ENCODE assay signal across 22 cellular contexts in the genomic region with DNA sequence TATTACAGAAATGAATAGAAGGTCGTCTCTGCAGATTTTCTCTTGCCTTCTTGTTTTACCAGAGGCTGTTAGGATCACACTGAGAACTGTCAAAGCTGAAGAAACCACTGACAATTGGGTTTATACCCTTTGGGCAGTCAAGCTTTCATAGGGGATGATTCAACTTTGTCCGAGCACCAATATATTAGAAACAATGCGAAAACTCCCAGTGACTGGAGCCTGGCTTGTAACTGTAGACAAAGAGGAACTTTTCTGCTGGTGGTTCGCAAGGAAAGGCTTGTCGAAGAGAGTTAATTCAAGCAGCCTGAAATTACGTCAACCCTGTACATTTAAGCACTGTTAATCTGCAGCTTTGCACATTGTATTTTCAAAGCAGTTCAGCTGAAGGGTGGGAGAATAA.
DNase-seq lines count a peak whose midpoint lies in the region; ATAC-seq and TF ChIP-seq lines count a peak whose summit lies in the region.
"Had no signal": no experiment of that assay in that cellular context is flagged by ENCODE, and none has a peak within 500 bp of the region (broad histone marks: within the 10 kb centered on the region; RNA-seq: fewer than 3 reads in every experiment).

No MANE protein-coding gene starts in this region.

- H3K27ac Mint-ChIP-seq in T-cell, result no peak overlapping the region
- H3K27ac Mint-ChIP-seq: activated CD4-positive, alpha-beta T cell treated with anti-CD3 and anti-CD28 coated beads, Interleukin-2, amount 10 ng/mL, durations not matched to agents 7 days and 5 days; activated naive CD8-positive, alpha-beta T cell treated with anti-CD3 and anti-CD28 coated beads, Interleukin-2, amount 10 ng/mL, durations not matched to agents 7 days and 5 days had no signal

- H3K9ac ChIP-seq in smooth muscle cell (ENCODE audit: low read depth), result no peak overlapping the region
- H3K9ac ChIP-seq: GM23248 had no signal

- H3K27me3 Mint-ChIP-seq in T-cell, result no peaks in the 10 kb centered on the region
- H3K27me3 Mint-ChIP-seq: activated CD4-positive, alpha-beta T cell treated with anti-CD3 and anti-CD28 coated beads, Interleukin-2, amount 10 ng/mL, durations not matched to agents 7 days and 5 days; activated naive CD8-positive, alpha-beta T cell treated with anti-CD3 and anti-CD28 coated beads, Interleukin-2, amount 10 ng/mL, durations not matched to agents 7 days and 5 days had no signal

- CTCF ChIA-PET in T-cell (lab: Charles Lee), result no interaction called here

- POLR2A ChIA-PET in T-cell (lab: Charles Lee), result no interaction called here

- H3K4me3 ChIP-seq in choroid plexus epithelial cell (ENCODE audit: low read depth, low read length) (no peak overlapping the region), smooth muscle cell (peak overlapping the region; percentile 20)
- H3K4me3 ChIP-seq: esophagus muscularis mucosa, GM23248, left ventricle myocardium inferior, uterus had no signal

- peaks cover 28% of the 10 kb centered on the region for H3K4me1 ChIP-seq in smooth muscle cell (ENCODE audit: low read depth)
- H3K4me1 ChIP-seq: left ventricle myocardium inferior, uterus had no signal

- H3K79me2 ChIP-seq in smooth muscle cell (ENCODE audit: low read depth), result no peaks in the 10 kb centered on the region

- H3K4me2 ChIP-seq in smooth muscle cell, result peak overlapping the region; percentile 72

- no peaks in the 10 kb centered on the region for H3F3A ChIP-seq in smooth muscle cell (ENCODE audit: low read depth)

- H3K4me1 Mint-ChIP-seq in T-cell, result no peaks in the 10 kb centered on the region
- H3K4me1 Mint-ChIP-seq: activated CD4-positive, alpha-beta T cell treated with anti-CD3 and anti-CD28 coated beads, Interleukin-2, amount 10 ng/mL, durations not matched to agents 7 days and 5 days; activated naive CD8-positive, alpha-beta T cell treated with anti-CD3 and anti-CD28 coated beads, Interleukin-2, amount 10 ng/mL, durations not matched to agents 7 days and 5 days had no signal

- H3K4me3 Mint-ChIP-seq in T-cell, result no peak overlapping the region
- H3K4me3 Mint-ChIP-seq: activated CD4-positive, alpha-beta T cell treated with anti-CD3 and anti-CD28 coated beads, Interleukin-2, amount 10 ng/mL, durations not matched to agents 7 days and 5 days; activated naive CD8-positive, alpha-beta T cell treated with anti-CD3 and anti-CD28 coated beads, Interleukin-2, amount 10 ng/mL, durations not matched to agents 7 days and 5 days had no signal

- H3K36me3 ChIP-seq in smooth muscle cell (ENCODE audit: low read depth), result no peaks in the 10 kb centered on the region
- H3K36me3 ChIP-seq: esophagus muscularis mucosa, left ventricle myocardium inferior, uterus had no signal

- no peaks in the 10 kb centered on the region for H4K20me1 ChIP-seq in smooth muscle cell (ENCODE audit: low read depth)

- H3K27me3 ChIP-seq in smooth muscle cell (ENCODE audit: low read depth), result no peaks in the 10 kb centered on the region
- H3K27me3 ChIP-seq: esophagus muscularis mucosa, uterus had no signal

- no peaks in the 10 kb centered on the region for H3K9me3 ChIP-seq in smooth muscle cell (replicated peaks; ENCODE audit: low read depth)
- H3K9me3 ChIP-seq: esophagus muscularis mucosa, left ventricle myocardium inferior, uterus had no signal

- ATAC-seq in T-cell (replicated peaks in 1 of 4), result no peak

- H3K9me3 Mint-ChIP-seq in T-cell, result peaks cover 3 to 17% (median 11%) of the 10 kb centered on the region in 3 donors

- no peaks in the 10 kb centered on the region for H3K36me3 Mint-ChIP-seq in T-cell
- H3K36me3 Mint-ChIP-seq: activated naive CD8-positive, alpha-beta T cell treated with anti-CD3 and anti-CD28 coated beads, Interleukin-2, amount 10 ng/mL, durations not matched to agents 7 days and 5 days had no signal

- 35% methylated on average over 6 of the region's 6 CpGs for WGBS in smooth muscle cell (ENCODE audit: low lambda C conversion rate)

- DNase-seq in NCI-H82 (lab: John Stamatoyannopoulos, UW), result peak; percentile 45
- DNase-seq in NCI-H82 treated with DMSO at 0.1 percent for 48 hours (lab: John Stamatoyannopoulos, UW; ENCODE audit: unreplicated experiment), result no peak
- DNase-seq in choroid plexus epithelial cell (ENCODE audit: low read depth), result peak; percentile 35
- DNase-seq in kidney tubule cell (ENCODE audit: low spot score), result peak; percentile 42
- no peak for DNase-seq in smooth muscle cell (lab: John Stamatoyannopoulos, UW; ENCODE audit: unreplicated experiment)
- no peak for DNase-seq in DMS79 (lab: John Stamatoyannopoulos, UW)
- DNase-seq in stimulated activated naive CD4-positive, alpha-beta T cell (lab: John Stamatoyannopoulos, UW), result no peak
- DNase-seq in T-cell, result no peak
- DNase-seq: activated CD4-positive, alpha-beta T cell treated with anti-CD3 and anti-CD28 coated beads, Interleukin-2, amount 10 ng/mL, durations not matched to agents 7 days and 5 days; activated naive CD8-positive, alpha-beta T cell treated with anti-CD3 and anti-CD28 coated beads, Interleukin-2, amount 10 ng/mL, durations not matched to agents 7 days and 5 days; central memory CD4-positive, alpha-beta T cell; GM23248; head of caudate nucleus; KBM-7; left ventricle myocardium inferior; NCI-H2171 treated with DMSO at 0.1 percent for 48 hours; NCI-H526; SHP77; stimulated activated CD8-positive, alpha-beta memory T cell treated with anti-CD3 and anti-CD28 coated beads, Interleukin-4, amount 100 ng/mL, for 48 hours; uterus had no signal

- TF ChIP-seq CTCF in choroid plexus epithelial cell (conservative IDR thresholded peaks at IDR 0.05; ENCODE audit: low read depth, low read length), result no peak
- TF ChIP-seq CTCF in smooth muscle cell (IDR thresholded peaks at IDR 0.05; ENCODE audit: borderline replicate concordance, insufficient read depth, poor library complexity, severe bottlenecking), result no peak

- H3K27ac ChIP-seq in smooth muscle cell (ENCODE audit: low read depth), result peak overlapping the region; percentile 50
- H3K27ac ChIP-seq: 22Rv1, GM23248, left ventricle myocardium inferior, uterus had no signal

- peak overlapping the region; percentile 91 for H2AFZ ChIP-seq in smooth muscle cell (ENCODE audit: low read depth)
- H2AFZ ChIP-seq: GM23248 had no signal

Comparison
In these comparisons a context has a peak if more than half of its experiments do, and no peak if none do; other contexts are left out.
1. DNase-seq: peak in NCI-H82 (single experiment), choroid plexus epithelial cell (single experiment) and kidney tubule cell (single experiment); none in NCI-H82 treated with DMSO at 0.1 percent for 48 hours (single experiment), smooth muscle cell (single experiment), DMS79 (single experiment), stimulated activated naive CD4-positive, alpha-beta T cell (0 of 6) and T-cell (0 of 34).